7 cellular contexts compared by ENCODE assay signal in the genomic region with DNA sequence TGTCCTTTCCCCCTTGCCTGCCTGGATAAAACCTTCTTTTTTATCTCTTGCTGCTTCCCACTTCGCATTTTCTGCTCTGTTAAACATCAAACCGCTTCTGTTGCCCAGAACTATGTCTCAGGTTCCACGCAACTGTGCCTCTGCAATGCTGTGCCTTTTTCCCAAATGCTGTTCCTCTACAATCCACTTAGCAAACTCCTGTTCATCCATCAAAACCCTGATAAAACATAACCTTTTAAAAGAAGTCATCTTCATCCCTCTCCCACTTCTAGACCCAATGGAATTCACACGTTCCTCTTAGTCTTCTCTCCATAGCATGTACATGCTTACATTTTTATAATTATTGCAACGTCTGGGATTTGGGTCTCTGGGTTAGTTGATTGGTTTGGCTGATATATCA.
DNase-seq lines count a peak whose midpoint lies in the region; ATAC-seq and TF ChIP-seq lines count a peak whose summit lies in the region.
"Not testable (repeated sequence)": the region's sequence is repeated elsewhere in the genome, so short reads cannot be mapped to it uniquely, and the experiment has no call there.

No MANE protein-coding gene starts in this region.

- not testable (repeated sequence) for H3K27me3 Mint-ChIP-seq in MCF 10A (ENCODE audit: insufficient read depth, unreplicated experiment)

- H3K4me3 Mint-ChIP-seq in MCF 10A (ENCODE audit: unreplicated experiment) = not testable (repeated sequence)

- TF ChIP-seq CTCF in HEK293 (tag by site-specific recombination; IDR thresholded peaks at IDR 0.05); WERI-Rb-1 (IDR thresholded peaks at IDR 0.05; ENCODE audit: low read depth, low read length); MCF 10A (IDR thresholded peaks at IDR 0.05; ENCODE audit: unreplicated experiment): not testable (repeated sequence)

- not testable (repeated sequence) for H3K9ac ChIP-seq in BLaER1; BLaER1 treated with 17β-estradiol and CSF1 and Interleukin-3, amounts not matched to agents 10 nM and 100 nM

- peak; percentile 0 for DNase-seq in H7
- not testable (repeated sequence) for DNase-seq in WERI-Rb-1; MCF 10A (ENCODE audit: unreplicated experiment)

- H3K4me1 Mint-ChIP-seq in MCF 10A (ENCODE audit: insufficient read depth, unreplicated experiment) = not testable (repeated sequence)

- not testable (repeated sequence) for H3K27me3 ChIP-seq in BLaER1; BLaER1 treated with 17β-estradiol and CSF1 and Interleukin-3, amounts not matched to agents 10 nM and 100 nM; H7 (ENCODE audit: control insufficient read depth, insufficient read depth, low read length); WERI-Rb-1 (ENCODE audit: insufficient read depth, low read depth, severe bottlenecking)

- H3K4me2 ChIP-seq in BLaER1 = peak overlapping the region; percentile 59
- peak overlapping the region in 8 of 11 experiments; percentile 10 to 51 (median 30); a peak in 10 of 22 replicates for H3K4me2 ChIP-seq in BLaER1 treated with 17β-estradiol and CSF1 and Interleukin-3, amounts not matched to agents 10 nM and 100 nM

- intact Hi-C loops in MCF 10A (cut with micrococcal nuclease) = not testable (repeated sequence)

- CTCF ChIA-PET in HEK293 (lab: Yijun Ruan, JAX); MCF 10A (lab: Yijun Ruan, JAX): not testable (repeated sequence)

- not testable (repeated sequence) for H3K27ac ChIP-seq in BLaER1; HEK293 (ENCODE audit: extremely low read depth, low read depth, low read length)
- H3K27ac ChIP-seq in BLaER1 treated with 17β-estradiol and CSF1 and Interleukin-3, amounts not matched to agents 10 nM and 100 nM = peak overlapping the region in 6 of 11 experiments; percentile 18 to 62 (median 46); a peak in 8 of 22 replicates
- H3K27ac ChIP-seq in WERI-Rb-1 = peak overlapping the region; percentile 66; the same call in 1 of the 2 replicates

- not testable (repeated sequence) for BruUV-seq in MCF 10A (replicated peaks; lab: Mats Ljungman, UMichigan)

- H3K4me1 ChIP-seq in BLaER1 = peaks cover 12% of the 10 kb centered on the region
- H3K4me1 ChIP-seq in BLaER1 treated with 17β-estradiol and CSF1 and Interleukin-3, amounts not matched to agents 10 nM and 100 nM = peaks cover 0 to 14% (median 7%) of the 10 kb centered on the region in 10 experiments; a peak in 11 of 20 replicates
- not testable (repeated sequence) for H3K4me1 ChIP-seq in HEK293 (ENCODE audit: control insufficient read depth, insufficient read depth, low read length)

- H3K9me3 Mint-ChIP-seq in MCF 10A (ENCODE audit: unreplicated experiment) = not testable (repeated sequence)

- H3K4me3 ChIP-seq in BLaER1; BLaER1 treated with 17β-estradiol and CSF1 and Interleukin-3, amounts not matched to agents 10 nM and 100 nM; H7 (ENCODE audit: insufficient read depth, low read depth, low read length); HEK293 (ENCODE audit: low read depth, low read length); WERI-Rb-1 (ENCODE audit: low read depth, low read length): not testable (repeated sequence)

- H3K36me3 Mint-ChIP-seq in MCF 10A (ENCODE audit: insufficient read depth, unreplicated experiment) = not testable (repeated sequence)

- not testable (repeated sequence) for H3K36me3 ChIP-seq in BLaER1; BLaER1 treated with 17β-estradiol and CSF1 and Interleukin-3, amounts not matched to agents 10 nM and 100 nM; H7 (replicated peaks; ENCODE audit: control insufficient read depth, insufficient read depth, low read length); HEK293 (ENCODE audit: control insufficient read depth in 2 of 2, insufficient read depth in 1 of 2, low read length in 2 of 2); WERI-Rb-1

- not testable (repeated sequence) for ATAC-seq in SK-N-SH treated with all-trans-retinoic acid at 6 μM for 48 hours

- peak overlapping the region; percentile 25 for H3K27ac Mint-ChIP-seq in MCF 10A (ENCODE audit: low read depth, unreplicated experiment)

- H4K20me1 ChIP-seq in BLaER1; BLaER1 treated with 17β-estradiol and CSF1 and Interleukin-3, amounts not matched to agents 10 nM and 100 nM: not testable (repeated sequence)

- POLR2A ChIA-PET in HEK293 (lab: Yijun Ruan, JAX); MCF 10A (lab: Yijun Ruan, JAX): not testable (repeated sequence)

- not testable (repeated sequence) for H3K9me3 ChIP-seq in BLaER1; BLaER1 treated with 17β-estradiol and CSF1 and Interleukin-3, amounts not matched to agents 10 nM and 100 nM (replicated peaks in 1 of 11); HEK293 (ENCODE audit: control insufficient read depth, insufficient read depth, low read depth, low read length); WERI-Rb-1 (ENCODE audit: severe bottlenecking)

TF ChIP-seq in HEK293, 187 proteins besides CTCF, POLR2A, EP300 and RAD21:
- peak; percentile 68 for TF ChIP-seq ZFP3 (tag by site-specific recombination; IDR thresholded peaks at IDR 0.05; ENCODE audit: low read depth)

TF ChIP-seq in SK-N-SH treated with all-trans-retinoic acid at 6 μM for 48 hours, 23 proteins besides CTCF, POLR2A, EP300 and RAD21:
- TF ChIP-seq ZFP3 (CRISPR knock-in tag; IDR thresholded peaks at IDR 0.05) = peak; percentile 74; the same call in 1 of the 2 replicates
